1 cellular context compared by ENCODE assay signal in genomic region chr17:48927978-48928716, GRCh38.
TF ChIP-seq lines count a peak whose summit lies in the region.

No MANE protein-coding gene starts in this region.

TF ChIP-seq in WTC11, 78 proteins besides CTCF, POLR2A, EP300 and RAD21 (continued from another document):
- TF ChIP-seq STAT6 (CRISPR knock-in tag; conservative IDR thresholded peaks at IDR 0.05; ENCODE audit: low read depth) (no peak), TCF7 (CRISPR knock-in tag; IDR thresholded peaks at IDR 0.05; ENCODE audit: low read depth) (no peak), FOXK1 (CRISPR knock-in tag; IDR thresholded peaks at IDR 0.05) (no peak), JAZF1 (CRISPR knock-in tag; IDR thresholded peaks at IDR 0.05) (no peak), ZNF532 (CRISPR knock-in tag; IDR thresholded peaks at IDR 0.05; ENCODE audit: borderline replicate concordance) (no peak)
